ENCODE assay signal across 5 cellular contexts in genomic region chr7:118240320-118240719, GRCh38. TPM values are rescaled to one million over a fixed set of nuclear protein-coding genes. Genes with fewer than 3 reads are reported as not detected.
"Had no signal": no experiment of that assay in that cellular context is flagged by ENCODE, and none has a peak within 500 bp of the region (broad histone marks: within the 10 kb centered on the region; RNA-seq: fewer than 3 reads in every experiment).

No MANE protein-coding gene starts in this region.

RNA-seq across cellular contexts. Expression of gene ANKRD7, which starts 15.8 kb away (rescaled TPM):
- total RNA-seq: activated T-helper 1 cell treated with anti-CD3 and anti-CD28 coated beads, Interleukin-12 subunit alpha, Interleukin-12 subunit beta, Interleukin-2, Interleukin-4 antibody, amounts not matched to agents 30 ng/mL and 10 ng/mL and 1 ng/mL, durations not matched to agents 14 hours and 24 hours and 36 hours; activated T-helper 2 cell treated with anti-CD3 and anti-CD28 coated beads, Interferon-gamma antibody, Interleukin-2, Interleukin-4, amounts not matched to agents 10 μg/mL and 5 μg/mL and 100 μg/mL, durations not matched to agents 14 hours and 24 hours and 36 hours; ascending aorta; chondrocyte had no signal
- polyA plus RNA-seq: cardiac muscle cell had no signal
